In genomic region chr6:124765314-124765713, GRCh38 we compare ENCODE assay signal across 27 cellular contexts.
"Had no signal": no experiment of that assay in that cellular context is flagged by ENCODE, and none has a peak within 500 bp of the region (broad histone marks: within the 10 kb centered on the region; RNA-seq: fewer than 3 reads in every experiment).

No MANE protein-coding gene starts in this region.

- H3K4me3 Mint-ChIP-seq: activated CD4-positive, alpha-beta memory T cell treated with anti-CD3 and anti-CD28 coated beads for 36 hours; activated CD4-positive, alpha-beta T cell treated with anti-CD3 and anti-CD28 coated beads, Interleukin-2, amount 10 ng/mL, durations not matched to agents 7 days and 5 days; activated naive CD4-positive, alpha-beta T cell treated with anti-CD3 and anti-CD28 coated beads for 36 hours; activated naive CD8-positive, alpha-beta T cell; activated T-cell treated with anti-CD3 and anti-CD28 coated beads, Interleukin-2, amount 50 U/mL, for 4 hours; T-helper 1 cell treated with Interleukin-12 subunit alpha and Interleukin-12 subunit beta and Interleukin-4 antibody, amounts not matched to agents 30 μg/mL and 1 μg/mL, for 36 hours had no signal

- H3K4me3 ChIP-seq: cardiac muscle cell had no signal

- DNase-seq: activated CD4-positive, alpha-beta memory T cell treated with anti-CD3 and anti-CD28 coated beads for 36 hours; activated CD4-positive, alpha-beta T cell treated with anti-CD3 and anti-CD28 coated beads, Interleukin-2, amount 10 ng/mL, durations not matched to agents 7 days and 5 days; activated CD4-positive, CD25-positive, alpha-beta regulatory T cell; activated CD8-positive, alpha-beta memory T cell treated with anti-CD3 and anti-CD28 coated beads for 24 hours; activated gamma-delta T cell; activated naive CD4-positive, alpha-beta T cell treated with anti-CD3 and anti-CD28 coated beads for 36 hours; activated T-cell treated with anti-CD3 and anti-CD28 coated beads, Interleukin-2, amount 50 U/mL, for 4 hours; amygdala; brain microvascular endothelial cell; Karpas-422; MM.1S; NCI-H1105; NCI-H1436 treated with DMSO at 0.1 percent for 48 hours; NCI-H187 treated with DMSO at 0.1 percent for 48 hours; NCI-H2081 treated with DMSO at 0.1 percent for 48 hours; NCI-H2171 treated with DMSO at 0.1 percent for 48 hours; NCI-H226; NCI-H526; NCI-H774; NK-92 treated with Interleukin-12 subunit alpha and Interleukin-12 subunit beta, amount 100 ng/mL, for 24 hours; OCI-M1; RPMI8226; SHP77 had no signal

- H3K36me3 ChIP-seq: brain microvascular endothelial cell, cardiac muscle cell had no signal

- H3K27ac ChIP-seq: brain microvascular endothelial cell, cardiac muscle cell, VCaP had no signal

- H3K27ac Mint-ChIP-seq: activated CD4-positive, alpha-beta memory T cell treated with anti-CD3 and anti-CD28 coated beads for 36 hours; activated CD4-positive, alpha-beta T cell treated with anti-CD3 and anti-CD28 coated beads, Interleukin-2, amount 10 ng/mL, durations not matched to agents 7 days and 5 days; activated naive CD4-positive, alpha-beta T cell treated with anti-CD3 and anti-CD28 coated beads for 36 hours; activated naive CD8-positive, alpha-beta T cell; T-helper 1 cell treated with Interleukin-12 subunit alpha and Interleukin-12 subunit beta and Interleukin-4 antibody, amounts not matched to agents 30 μg/mL and 1 μg/mL, for 36 hours had no signal

- H3K36me3 Mint-ChIP-seq: activated CD4-positive, alpha-beta memory T cell treated with anti-CD3 and anti-CD28 coated beads for 36 hours; activated naive CD8-positive, alpha-beta T cell had no signal

- H3K4me1 Mint-ChIP-seq: activated CD4-positive, alpha-beta T cell treated with anti-CD3 and anti-CD28 coated beads, Interleukin-2, amount 10 ng/mL, durations not matched to agents 7 days and 5 days had no signal

- H3K9me3 Mint-ChIP-seq: activated CD4-positive, alpha-beta memory T cell treated with anti-CD3 and anti-CD28 coated beads for 36 hours; activated CD4-positive, alpha-beta T cell treated with anti-CD3 and anti-CD28 coated beads, Interleukin-2, amount 10 ng/mL, durations not matched to agents 7 days and 5 days; activated naive CD4-positive, alpha-beta T cell treated with anti-CD3 and anti-CD28 coated beads for 36 hours; activated T-cell treated with anti-CD3 and anti-CD28 coated beads, Interleukin-2, amount 50 U/mL, for 4 hours; T-helper 1 cell treated with Interleukin-12 subunit alpha and Interleukin-12 subunit beta and Interleukin-4 antibody, amounts not matched to agents 30 μg/mL and 1 μg/mL, for 36 hours had no signal

- H3K27me3 ChIP-seq: brain microvascular endothelial cell, cardiac muscle cell had no signal

- H3K27me3 Mint-ChIP-seq: activated CD4-positive, alpha-beta memory T cell treated with anti-CD3 and anti-CD28 coated beads for 36 hours; activated CD4-positive, alpha-beta T cell treated with anti-CD3 and anti-CD28 coated beads, Interleukin-2, amount 10 ng/mL, durations not matched to agents 7 days and 5 days; activated naive CD8-positive, alpha-beta T cell had no signal
